1 cellular context compared by ENCODE assay signal in genomic region chr5:34659168-34659567, GRCh38.
TF ChIP-seq lines count a peak whose summit lies in the region.

No MANE protein-coding gene starts in this region.

TF ChIP-seq in HepG2, 621 proteins besides CTCF, POLR2A, EP300 and RAD21:
- TF ChIP-seq THAP11 (CRISPR knock-in tag; IDR thresholded peaks at IDR 0.05), result no peak
- TF ChIP-seq ZNF382 (CRISPR knock-in tag; IDR thresholded peaks at IDR 0.05; ENCODE audit: borderline replicate concordance), result no peak
- TF ChIP-seq MATR3 (CRISPR knock-in tag; IDR thresholded peaks at IDR 0.05), result no peak
- no peak for TF ChIP-seq KAT7 (CRISPR knock-in tag; IDR thresholded peaks at IDR 0.05; ENCODE audit: borderline replicate concordance)
- TF ChIP-seq WIZ (CRISPR knock-in tag; IDR thresholded peaks at IDR 0.05), result no peak
